8 cellular contexts compared by ENCODE assay signal in genomic region chr14:75522224-75522764, GRCh38. TPM values are rescaled to one million over a fixed set of nuclear protein-coding genes. Genes with fewer than 3 reads are reported as not detected.
DNase-seq lines count a peak whose midpoint lies in the region; ATAC-seq and TF ChIP-seq lines count a peak whose summit lies in the region.

Gene BATF (plus strand): TSS chr14:75522469. CDS start chr14:75522683, 214 bp downstream.

- peak within 1 kb of the TSS; percentile 31 to 63 for H3K9ac ChIP-seq in mucosa of rectum (ENCODE audit: low read depth in 1 of 2, low read length in 2 of 2)

- DNase-seq in OCI-LY7 (ENCODE audit: low spot score) (peak; percentile 61), SHP77 (lab: John Stamatoyannopoulos, UW) (no peak), NCI-H1694 treated with DMSO at 0.1 percent for 48 hours (lab: John Stamatoyannopoulos, UW) (no peak)
- peak; percentile 61 for DNase-seq in activated gamma-delta T cell treated with anti-CD3 and anti-CD28 coated beads, Interleukin-2, amount 50 U/mL, for 16 hours (ENCODE audit: low read depth)
- peak; percentile 67 to 75 for DNase-seq in stimulated activated naive CD8-positive, alpha-beta T cell treated with anti-CD3 and anti-CD28 coated beads, Interleukin-15, amount 100 ng/mL, for 72 hours

- peak; percentile 66 for ATAC-seq in GM21737 (IDR thresholded peaks at IDR 0.05; ENCODE audit: unreplicated experiment)
- ATAC-seq in stimulated activated naive CD8-positive, alpha-beta T cell treated with anti-CD3 and anti-CD28 coated beads, Interleukin-15, amount 100 ng/mL, for 72 hours: peak; percentile 83

- no TSS peak for BruUV-seq in OCI-LY7 (replicated peaks; lab: Mats Ljungman, UMichigan)

- no peaks in the 10 kb centered on the region for H3K9me3 ChIP-seq in DOHH2 (ENCODE audit: control insufficient read depth, insufficient read depth, low read length)
- H3K9me3 ChIP-seq in OCI-LY7 (ENCODE audit: low read length): no peaks in the 10 kb centered on the region
- H3K9me3 ChIP-seq in mucosa of rectum (ENCODE audit: control insufficient read depth in 2 of 2, low read length in 2 of 2): no peaks in the 10 kb centered on the region

- intact Hi-C loops in OCI-LY7 (cut with micrococcal nuclease; ENCODE audit: unreplicated experiment): no loop called here

- TF ChIP-seq CTCF in DOHH2 (IDR thresholded peaks at IDR 0.05; ENCODE audit: low read depth, low read length, poor library complexity, severe bottlenecking) (no peak), OCI-LY7 (conservative IDR thresholded peaks at IDR 0.05; ENCODE audit: low read length) (no peak)

- H3K4me3 ChIP-seq in DOHH2 (ENCODE audit: low read length): peak within 1 kb of the TSS; percentile 61
- H3K4me3 ChIP-seq in OCI-LY7 (ENCODE audit: low read depth, low read length, poor library complexity, severe bottlenecking): peak within 1 kb of the TSS; percentile 62
- H3K4me3 ChIP-seq in mucosa of rectum (ENCODE audit: low read length in 2 of 2): peak within 1 kb of the TSS; percentile 56 to 74

- H3K4me3 Mint-ChIP-seq in stimulated activated naive CD8-positive, alpha-beta T cell treated with anti-CD3 and anti-CD28 coated beads, Interleukin-15, amount 100 ng/mL, for 72 hours: peak within 1 kb of the TSS; percentile 98 to 99

- H3K27me3 Mint-ChIP-seq in stimulated activated naive CD8-positive, alpha-beta T cell treated with anti-CD3 and anti-CD28 coated beads, Interleukin-15, amount 100 ng/mL, for 72 hours: peaks cover 3% of the 10 kb centered on the region

- H3K27ac ChIP-seq in DOHH2 (ENCODE audit: low read depth, low read length) (no peak within 1 kb of the TSS), OCI-LY7 (ENCODE audit: low read depth, low read length, poor library complexity, severe bottlenecking) (no peak within 1 kb of the TSS), mucosa of rectum (ENCODE audit: low read depth in 2 of 2, low read length in 2 of 2) (peak within 1 kb of the TSS; percentile 16 to 62)

- H3K4me2 ChIP-seq in DOHH2 (ENCODE audit: low read length) (peak within 1 kb of the TSS; percentile 68), OCI-LY7 (ENCODE audit: low read length) (peak within 1 kb of the TSS; percentile 65)

- H3K36me3 ChIP-seq in DOHH2 (ENCODE audit: control insufficient read depth, low read length) (no peaks in the 10 kb centered on the region), OCI-LY7 (ENCODE audit: insufficient read depth, low read length) (no peaks in the 10 kb centered on the region), mucosa of rectum (ENCODE audit: control insufficient read depth in 2 of 2, insufficient read depth in 2 of 2, low read length in 2 of 2) (no peaks in the 10 kb centered on the region)

- H3F3A ChIP-seq in DOHH2 (ENCODE audit: control insufficient read depth, insufficient read depth): no peaks in the 10 kb centered on the region

- CTCF ChIA-PET in OCI-LY7 (lab: Charles Lee; ENCODE audit: unreplicated experiment): interaction anchor here (0.8 kb wide), 1 partner anchor 42 kb away, joined by 3 read pairs; no protein-coding TSS in a partner anchor

- H3K27ac Mint-ChIP-seq in stimulated activated naive CD8-positive, alpha-beta T cell treated with anti-CD3 and anti-CD28 coated beads, Interleukin-15, amount 100 ng/mL, for 72 hours: peak within 1 kb of the TSS; percentile 98 to 100

- peak within 1 kb of the TSS; percentile 73 for H2AFZ ChIP-seq in OCI-LY7 (ENCODE audit: low read length)

- H3K79me2 ChIP-seq in DOHH2 (ENCODE audit: control insufficient read depth, low read length): no peaks in the 10 kb centered on the region
- no peaks in the 10 kb centered on the region for H3K79me2 ChIP-seq in OCI-LY7 (ENCODE audit: insufficient read depth, low read depth, low read length)

- H4K20me1 ChIP-seq in DOHH2 (ENCODE audit: control insufficient read depth, insufficient read depth, low read depth, low read length) (no peaks in the 10 kb centered on the region), OCI-LY7 (ENCODE audit: insufficient read depth, low read length) (no peaks in the 10 kb centered on the region)

- POLR2A ChIA-PET in OCI-LY7 (lab: Charles Lee): no interaction called here

- H3K4me1 ChIP-seq in DOHH2 (ENCODE audit: control insufficient read depth, low read length) (peaks cover 14% of the 10 kb centered on the region), OCI-LY7 (ENCODE audit: insufficient read depth, low read length, poor library complexity, severe bottlenecking) (peaks cover 22% of the 10 kb centered on the region), mucosa of rectum (ENCODE audit: control insufficient read depth in 2 of 2, insufficient read depth in 2 of 2, low read length in 2 of 2) (no peaks in the 10 kb centered on the region)

- H3K9me2 ChIP-seq in DOHH2 (replicated peaks; ENCODE audit: control insufficient read depth, low read length): no peaks in the 10 kb centered on the region
- H3K9me2 ChIP-seq in OCI-LY7 (ENCODE audit: insufficient read depth, low read length): no peaks in the 10 kb centered on the region

- H3K9me3 Mint-ChIP-seq in stimulated activated naive CD8-positive, alpha-beta T cell treated with anti-CD3 and anti-CD28 coated beads, Interleukin-15, amount 100 ng/mL, for 72 hours: no peaks in the 10 kb centered on the region

- H3K4me1 Mint-ChIP-seq in stimulated activated naive CD8-positive, alpha-beta T cell treated with anti-CD3 and anti-CD28 coated beads, Interleukin-15, amount 100 ng/mL, for 72 hours: peaks cover 76% of the 10 kb centered on the region

- H3K27me3 ChIP-seq in DOHH2 (ENCODE audit: control insufficient read depth, low read length): peaks cover 77% of the 10 kb centered on the region
- H3K27me3 ChIP-seq in mucosa of rectum (ENCODE audit: control insufficient read depth in 2 of 2, insufficient read depth in 2 of 2, low read length in 2 of 2): no peaks in the 10 kb centered on the region

RNA-seq across cellular contexts. Expression of gene BATF, which starts in this region (rescaled TPM):
- total RNA-seq in OCI-LY7 (2014; rRNA removed; shearing (Covaris generic)): 0.98 and 5.3 TPM in 2 replicates
- total RNA-seq in OCI-LY7 (2022): 1.1 and 1.5 TPM in 2 replicates

Comparison
In these comparisons a context has a peak if more than half of its experiments do, and no peak if none do; other contexts are left out.
1. H3K27ac ChIP-seq: peak in mucosa of rectum (2 of 2); none in DOHH2 (single experiment) and OCI-LY7 (single experiment).
2. DNase-seq: peak in OCI-LY7 (single experiment), activated gamma-delta T cell treated with anti-CD3 and anti-CD28 coated beads, Interleukin-2, amount 50 U/mL, for 16 hours (single experiment) and stimulated activated naive CD8-positive, alpha-beta T cell treated with anti-CD3 and anti-CD28 coated beads, Interleukin-15, amount 100 ng/mL, for 72 hours (2 of 2); none in SHP77 (0 of 2) and NCI-H1694 treated with DMSO at 0.1 percent for 48 hours (single experiment).
3. Peak in every context shown above with its lines, with median percentiles within 50 percentile points of each other: H3K4me3 ChIP-seq.